ENCODE assay signal across 24 cellular contexts in the genomic region with DNA sequence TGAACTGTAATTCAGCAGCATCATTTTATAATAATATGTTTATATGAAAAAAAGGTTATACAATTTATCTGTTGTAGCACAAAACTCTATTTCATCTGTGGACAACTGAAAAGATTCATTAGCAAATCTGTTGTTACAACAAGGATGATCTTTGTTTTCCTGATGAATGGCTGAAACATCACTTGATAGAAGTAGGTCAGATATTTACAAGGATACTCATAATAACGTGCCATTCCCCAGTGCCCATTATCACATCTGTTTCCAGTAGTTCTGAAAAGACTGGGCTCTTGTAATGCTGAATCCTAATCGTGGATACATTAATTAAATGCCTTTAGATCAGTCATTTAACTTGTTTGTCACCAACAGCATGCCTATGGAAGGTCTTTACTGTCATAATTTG.
A peak's percentile ranks its signal among the peaks of the same experiment; 100 is the strongest.
DNase-seq lines count a peak whose midpoint lies in the region; ATAC-seq and TF ChIP-seq lines count a peak whose summit lies in the region.
"Had no signal": no experiment of that assay in that cellular context is flagged by ENCODE, and none has a peak within 500 bp of the region (broad histone marks: within the 10 kb centered on the region; RNA-seq: fewer than 3 reads in every experiment).

No MANE protein-coding gene starts in this region.

- H3K9me3 Mint-ChIP-seq in endodermal cell (no peaks in the 10 kb centered on the region), nephron progenitor cell (no peaks in the 10 kb centered on the region)
- H3K9me3 Mint-ChIP-seq: CD8-positive, alpha-beta T cell had no signal

- H3K4me1 Mint-ChIP-seq in endodermal cell (peaks cover 22% of the 10 kb centered on the region), nephron progenitor cell (peaks cover 38% of the 10 kb centered on the region)

- H3K4me2 ChIP-seq in OCI-LY7 (ENCODE audit: low read length) = no peak overlapping the region
- H3K4me2 ChIP-seq: A549 had no signal

- WGBS in endodermal cell (ENCODE audit: insufficient coverage in 1 of 2, insufficient read length in 1 of 2), 2 experiments = 79 to 80% methylated on average over 2 of the region's 2 CpGs

- H3K9ac ChIP-seq in endodermal cell (ENCODE audit: extremely low read depth, low read length, poor library complexity, severe bottlenecking) = no peak overlapping the region

- TF ChIP-seq CTCF in endodermal cell (conservative IDR thresholded peaks at IDR 0.05) = no peak
- no peak for TF ChIP-seq CTCF in OCI-LY7 (conservative IDR thresholded peaks at IDR 0.05; ENCODE audit: low read length)
- no peak for TF ChIP-seq CTCF in nephron progenitor cell (IDR thresholded peaks at IDR 0.05)

- H3K27ac Mint-ChIP-seq in endodermal cell (no peak overlapping the region), nephron progenitor cell (no peak overlapping the region)
- H3K27ac Mint-ChIP-seq: B cell; CD8-positive, alpha-beta T cell had no signal

- CTCF ChIA-PET in OCI-LY7 (lab: Charles Lee; ENCODE audit: unreplicated experiment) = no interaction called here

- no peaks in the 10 kb centered on the region for H3K79me2 ChIP-seq in OCI-LY7 (ENCODE audit: insufficient read depth, low read depth, low read length)

- peaks cover 8% of the 10 kb centered on the region for H3K27me3 ChIP-seq in endodermal cell (ENCODE audit: control insufficient read depth, insufficient read depth, low read length, poor library complexity, severe bottlenecking)
- H3K27me3 ChIP-seq: SJCRH30 had no signal

- H3K36me3 Mint-ChIP-seq in endodermal cell (ENCODE audit: low read depth) (no peaks in the 10 kb centered on the region), nephron progenitor cell (ENCODE audit: low read depth) (no peaks in the 10 kb centered on the region)
- H3K36me3 Mint-ChIP-seq: CD8-positive, alpha-beta T cell had no signal

- no peak overlapping the region for H2AFZ ChIP-seq in OCI-LY7 (ENCODE audit: low read length)

- no peaks in the 10 kb centered on the region for H3K9me2 ChIP-seq in OCI-LY7 (ENCODE audit: insufficient read depth, low read length)

- POLR2A ChIA-PET in OCI-LY7 (lab: Charles Lee) = no interaction called here

- no peak overlapping the region for H3K4me3 ChIP-seq in endodermal cell (ENCODE audit: low read length)
- no peak overlapping the region for H3K4me3 ChIP-seq in OCI-LY7 (ENCODE audit: low read depth, low read length, poor library complexity, severe bottlenecking)
- H3K4me3 ChIP-seq: A549, K562, SJCRH30 had no signal

- H3K4me1 ChIP-seq in endodermal cell (ENCODE audit: control insufficient read depth, insufficient read depth, low read length) (peaks cover 9% of the 10 kb centered on the region), OCI-LY7 (ENCODE audit: insufficient read depth, low read length, poor library complexity, severe bottlenecking) (no peaks in the 10 kb centered on the region)
- H3K4me1 ChIP-seq: A549, SJCRH30 had no signal

- BruUV-seq in OCI-LY7 (replicated peaks; lab: Mats Ljungman, UMichigan) = no TSS peak

- in situ Hi-C loops in SK-MEL-5 (cut with HindIII; ENCODE audit: low pct_unique_long_range_greater_than_20kb, low sequenced_read_pairs) = no loop called here

- H3K4me3 Mint-ChIP-seq in endodermal cell (no peak overlapping the region), nephron progenitor cell (no peak overlapping the region)
- H3K4me3 Mint-ChIP-seq: B cell; CD8-positive, alpha-beta T cell had no signal

- no peaks in the 10 kb centered on the region for H3K9me3 ChIP-seq in endodermal cell (ENCODE audit: control insufficient read depth, low read length)
- H3K9me3 ChIP-seq in OCI-LY7 (ENCODE audit: low read length) = no peaks in the 10 kb centered on the region
- H3K9me3 ChIP-seq: A549, SJCRH30 had no signal

- H3K36me3 ChIP-seq in endodermal cell (ENCODE audit: control insufficient read depth, insufficient read depth, low read length) (no peaks in the 10 kb centered on the region), OCI-LY7 (ENCODE audit: insufficient read depth, low read length) (no peaks in the 10 kb centered on the region)
- H3K36me3 ChIP-seq: SJCRH30 had no signal

- H3K27me3 Mint-ChIP-seq in endodermal cell (ENCODE audit: insufficient read depth) (peaks cover 83% of the 10 kb centered on the region), nephron progenitor cell (ENCODE audit: low read depth, poor library complexity) (peaks cover 59% of the 10 kb centered on the region)

- DNase-seq in SK-MEL-5 (ENCODE audit: low read depth, low spot score) (peak; percentile 14), endodermal cell (peak; percentile 9), globus pallidus (ENCODE audit: low spot score) (peak; percentile 74), substantia nigra (lab: John Stamatoyannopoulos, UW) (peak in 1 of 49 donors; percentile 12), left lobe of liver (ENCODE audit: low spot score) (no peak), OCI-LY7 (ENCODE audit: low spot score) (no peak), nephron progenitor cell (no peak)
- DNase-seq: CD8-positive, alpha-beta T cell; DND-41; Kasumi-1; NCI-H1105; NCI-H1436 treated with DMSO at 0.1 percent for 48 hours; NCI-H1930; NCI-H2107; NCI-H446; NCI-H524 treated with DMSO at 0.1 percent for 48 hours; NCI-H774; PC-3; SJCRH30 had no signal

- H4K20me1 ChIP-seq in OCI-LY7 (ENCODE audit: insufficient read depth, low read length) = no peaks in the 10 kb centered on the region

- H3K27ac ChIP-seq in endodermal cell (ENCODE audit: low read depth, low read length) (no peak overlapping the region), substantia nigra (ENCODE audit: low read depth, low read length, poor library complexity, severe bottlenecking) (peak overlapping the region; percentile 26), OCI-LY7 (ENCODE audit: low read depth, low read length, poor library complexity, severe bottlenecking) (no peak overlapping the region)
- H3K27ac ChIP-seq: A549, C4-2B, SJCRH30 had no signal

- intact Hi-C loops in OCI-LY7 (cut with micrococcal nuclease; ENCODE audit: unreplicated experiment) = no loop called here

- no peak for ATAC-seq in left lobe of liver
- ATAC-seq in HG02623 (IDR thresholded peaks at IDR 0.05; ENCODE audit: unreplicated experiment) = no peak
- ATAC-seq: A549; CD8-positive, alpha-beta T cell; K562; PC-3 had no signal

Comparison
In these comparisons a context has a peak if more than half of its experiments do, and no peak if none do; other contexts are left out.
1. DNase-seq: peak in SK-MEL-5 (single experiment), endodermal cell (single experiment) and globus pallidus (single experiment); none in left lobe of liver (single experiment), OCI-LY7 (single experiment) and nephron progenitor cell (single experiment).